Comparison of ENCODE assay signal across 8 cellular contexts in genomic region chr6:127341471-127342202, GRCh38. TPM values are rescaled to one million over a fixed set of nuclear protein-coding genes. Genes with fewer than 3 reads are reported as not detected.
A peak's percentile ranks its signal among the peaks of the same experiment; 100 is the strongest.
DNase-seq lines count a peak whose midpoint lies in the region; ATAC-seq lines count a peak whose summit lies in the region.

No MANE protein-coding gene starts in this region.

- DNase-seq in SJSA1 (ENCODE audit: low read depth in 1 of 2, low spot score in 2 of 2) (no peak), NK-92 (lab: John Stamatoyannopoulos, UW; ENCODE audit: unreplicated experiment) (no peak), OCI-M2 (lab: John Stamatoyannopoulos, UW; ENCODE audit: unreplicated experiment) (no peak), NCI-H1930 (lab: John Stamatoyannopoulos, UW) (no peak)
- no peak for DNase-seq in stimulated activated naive CD8-positive, alpha-beta T cell treated with anti-CD3 and anti-CD28 coated beads, Interleukin-15, Interleukin-2, amounts not matched to agents 100 U/mL and 50 U/mL, for 24 hours

- H3K36me3 ChIP-seq in SJSA1 (peaks cover 10% of the 10 kb centered on the region; the same call in 1 of the 2 replicates), muscle layer of duodenum (ENCODE audit: control insufficient read depth in 1 of 2, insufficient read depth in 2 of 2, low read length in 2 of 2) (no peaks in the 10 kb centered on the region)

- ATAC-seq in GM18499 (IDR thresholded peaks at IDR 0.05; ENCODE audit: insufficient read depth, unreplicated experiment): peak; percentile 29
- ATAC-seq in HG02759 (IDR thresholded peaks at IDR 0.05; ENCODE audit: unreplicated experiment): peak; percentile 33
- ATAC-seq in stimulated activated naive CD8-positive, alpha-beta T cell treated with anti-CD3 and anti-CD28 coated beads, Interleukin-15, Interleukin-2, amounts not matched to agents 100 U/mL and 50 U/mL, for 24 hours: no peak

- H3K27ac ChIP-seq in SJSA1 (peak overlapping the region; percentile 83), muscle layer of duodenum (ENCODE audit: low read length) (peak overlapping the region; percentile 83)

- H3K4me3 ChIP-seq in SJSA1 (peak overlapping the region; percentile 53), muscle layer of duodenum (ENCODE audit: low read depth in 1 of 2, low read length in 2 of 2) (peak overlapping the region; percentile 80 to 92)

- H3K4me1 ChIP-seq in SJSA1 (replicated peaks) (peaks cover 33% of the 10 kb centered on the region), muscle layer of duodenum (ENCODE audit: control insufficient read depth in 1 of 2, insufficient read depth in 2 of 2, low read length in 2 of 2) (peaks cover 8 to 30% of the 10 kb centered on the region in 2 donors)

- no peaks in the 10 kb centered on the region for H3K9me3 ChIP-seq in SJSA1 (replicated peaks)
- no peaks in the 10 kb centered on the region for H3K9me3 ChIP-seq in muscle layer of duodenum (ENCODE audit: control insufficient read depth in 1 of 2, low read length in 2 of 2)

- H3K27me3 ChIP-seq in SJSA1 (replicated peaks): no peaks in the 10 kb centered on the region
- no peaks in the 10 kb centered on the region for H3K27me3 ChIP-seq in muscle layer of duodenum (ENCODE audit: low read depth, low read length)

RNA-seq across cellular contexts. Expression of gene ECHDC1, which starts 1.8 kb away (rescaled TPM):
- total RNA-seq in SJSA1 (2014; rRNA removed; shearing (Covaris generic)): 47.4 and 81.2 TPM in 2 replicates
